9 cellular contexts compared by ENCODE assay signal in the genomic region with DNA sequence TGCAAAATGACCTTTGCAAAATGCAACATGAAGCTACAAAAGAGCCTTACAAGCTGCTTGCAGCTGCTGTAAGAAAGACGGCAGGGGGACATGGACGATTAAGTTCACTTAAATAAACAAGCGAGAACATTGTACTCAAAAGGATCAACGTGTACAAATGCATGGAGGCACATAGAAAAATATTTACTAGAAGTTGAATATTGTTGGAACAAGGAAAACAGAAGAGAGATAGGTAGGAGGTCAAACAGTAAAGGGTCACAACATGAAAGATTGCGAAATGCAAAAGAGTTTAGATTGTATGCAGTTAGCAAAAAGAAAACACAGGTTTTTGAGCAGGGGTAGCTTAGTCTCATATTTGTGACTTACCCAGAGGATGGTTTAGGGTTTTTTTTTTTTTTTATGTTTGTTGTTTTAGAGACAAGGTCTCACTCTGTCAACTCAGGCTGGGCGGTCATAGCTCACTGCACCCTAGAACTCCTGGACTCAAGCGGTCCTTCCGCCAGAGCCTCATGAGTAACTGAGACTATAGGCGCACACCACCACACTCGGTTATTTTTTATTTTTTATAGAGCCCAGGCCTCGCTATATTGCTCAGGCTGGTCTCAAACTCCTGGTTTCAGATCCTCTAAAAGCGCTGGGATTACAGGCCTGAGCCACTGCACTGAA. TPM values are rescaled to one million over a fixed set of nuclear protein-coding genes. Genes with fewer than 3 reads are reported as not detected.
DNase-seq lines count a peak whose midpoint lies in the region; ATAC-seq and TF ChIP-seq lines count a peak whose summit lies in the region.
"Had no signal": no experiment of that assay in that cellular context is flagged by ENCODE, and none has a peak within 500 bp of the region (broad histone marks: within the 10 kb centered on the region; RNA-seq: fewer than 3 reads in every experiment).

No MANE protein-coding gene starts in this region.

- no peaks in the 10 kb centered on the region for H3F3A ChIP-seq in smooth muscle cell (ENCODE audit: low read depth)

- TF ChIP-seq CTCF in smooth muscle cell (IDR thresholded peaks at IDR 0.05; ENCODE audit: borderline replicate concordance, insufficient read depth, poor library complexity, severe bottlenecking), result no peak

- no peaks in the 10 kb centered on the region for H3K27me3 ChIP-seq in effector memory CD4-positive, alpha-beta T cell (replicated peaks; ENCODE audit: control insufficient read depth, insufficient read depth, low read length, poor library complexity, severe bottlenecking)
- H3K27me3 ChIP-seq in smooth muscle cell (ENCODE audit: low read depth), result no peaks in the 10 kb centered on the region

- no peaks in the 10 kb centered on the region for H3K36me3 ChIP-seq in effector memory CD4-positive, alpha-beta T cell (ENCODE audit: control insufficient read depth, insufficient read depth, low read length)
- H3K36me3 ChIP-seq in smooth muscle cell (ENCODE audit: low read depth), result no peaks in the 10 kb centered on the region

- H3K27ac ChIP-seq in effector memory CD4-positive, alpha-beta T cell (ENCODE audit: insufficient read depth, low read length, poor library complexity, severe bottlenecking), result peak overlapping the region; percentile 87
- peak overlapping the region; percentile 97 for H3K27ac ChIP-seq in smooth muscle cell (ENCODE audit: low read depth)

- WGBS in smooth muscle cell (ENCODE audit: low lambda C conversion rate), result 86% methylated on average over 12 of the region's 12 CpGs

- DNase-seq in DMS153 (lab: John Stamatoyannopoulos, UW) (peak; percentile 51), DMS153 treated with DMSO at 0.1 percent for 48 hours (lab: John Stamatoyannopoulos, UW; ENCODE audit: unreplicated experiment) (no peak), NCI-H526 (lab: John Stamatoyannopoulos, UW) (peak; percentile 24 to 50), smooth muscle cell (lab: John Stamatoyannopoulos, UW; ENCODE audit: unreplicated experiment) (no peak)
- DNase-seq in effector memory CD4-positive, alpha-beta T cell, result no peak
- DNase-seq in NK-92 treated with Interleukin-12 subunit alpha and Interleukin-12 subunit beta, amount 100 ng/mL, for 24 hours (lab: John Stamatoyannopoulos, UW), result no peak
- DNase-seq: 8988T had no signal

- no peaks in the 10 kb centered on the region for H3K79me2 ChIP-seq in smooth muscle cell (ENCODE audit: low read depth)

- no peak overlapping the region for H3K4me2 ChIP-seq in smooth muscle cell

- no peaks in the 10 kb centered on the region for H3K9me3 ChIP-seq in effector memory CD4-positive, alpha-beta T cell (ENCODE audit: control insufficient read depth, low read length)
- H3K9me3 ChIP-seq in smooth muscle cell (replicated peaks; ENCODE audit: low read depth), result no peaks in the 10 kb centered on the region

- no peak overlapping the region for H3K9ac ChIP-seq in smooth muscle cell (ENCODE audit: low read depth)

- no peaks in the 10 kb centered on the region for H4K20me1 ChIP-seq in smooth muscle cell (ENCODE audit: low read depth)

- ATAC-seq in HG03039 (IDR thresholded peaks at IDR 0.05; ENCODE audit: unreplicated experiment) (no peak), HG03439 (IDR thresholded peaks at IDR 0.05; ENCODE audit: unreplicated experiment) (no peak)

- H3K4me1 ChIP-seq in effector memory CD4-positive, alpha-beta T cell (ENCODE audit: control insufficient read depth, insufficient read depth, low read length, poor library complexity, severe bottlenecking), result peaks cover 3% of the 10 kb centered on the region
- no peaks in the 10 kb centered on the region for H3K4me1 ChIP-seq in smooth muscle cell (ENCODE audit: low read depth)

- no peak overlapping the region for H3K4me3 ChIP-seq in effector memory CD4-positive, alpha-beta T cell (ENCODE audit: insufficient read depth, low read depth, low read length, poor library complexity, severe bottlenecking)
- no peak overlapping the region for H3K4me3 ChIP-seq in smooth muscle cell

- no peak overlapping the region for H2AFZ ChIP-seq in smooth muscle cell (ENCODE audit: low read depth)

RNA-seq across cellular contexts. Expression of a gene that starts 1.4 kb away (rescaled TPM):
- 10.5 and 11.3 TPM in 2 replicates for total RNA-seq in smooth muscle cell
- 9.0 and 10.2 TPM in 2 replicates for polyA plus RNA-seq in smooth muscle cell

Comparison
In these comparisons a context has a peak if more than half of its experiments do, and no peak if none do; other contexts are left out.
1. DNase-seq: peak in DMS153 (single experiment) and NCI-H526 (2 of 2); none in DMS153 treated with DMSO at 0.1 percent for 48 hours (single experiment), effector memory CD4-positive, alpha-beta T cell (0 of 3), smooth muscle cell (single experiment) and NK-92 treated with Interleukin-12 subunit alpha and Interleukin-12 subunit beta, amount 100 ng/mL, for 24 hours (single experiment).